22 cellular contexts compared by ENCODE assay signal in genomic region chr1:61284226-61284854, GRCh38.
DNase-seq lines count a peak whose midpoint lies in the region; ATAC-seq and TF ChIP-seq lines count a peak whose summit lies in the region.
"Had no signal": no experiment of that assay in that cellular context is flagged by ENCODE, and none has a peak within 500 bp of the region (broad histone marks: within the 10 kb centered on the region; RNA-seq: fewer than 3 reads in every experiment).

No MANE protein-coding gene starts in this region.

- no peak for TF ChIP-seq RAD21 in Ishikawa (IDR thresholded peaks at IDR 0.05; ENCODE audit: low read depth)

- TF ChIP-seq CTCF in GM20000 (IDR thresholded peaks at IDR 0.05; ENCODE audit: extremely low read depth, missing control alignments) = no peak

- peak; percentile 23 for DNase-seq in stimulated activated CD4-positive, alpha-beta T cell treated with anti-CD3 and anti-CD28 coated beads, Interleukin-15, amount 100 ng/mL, for 24 hours
- DNase-seq in stimulated activated CD4-positive, alpha-beta T cell treated with anti-CD3 and anti-CD28 coated beads, Interleukin-2, amount 100 ng/mL, for 48 hours = no peak
- DNase-seq in iPS DF 19.7 (ENCODE audit: low read depth, low spot score) (peak; percentile 35), NCI-H146 treated with DMSO at 0.1 percent for 48 hours (lab: John Stamatoyannopoulos, UW; ENCODE audit: unreplicated experiment) (no peak), DMS53 (lab: John Stamatoyannopoulos, UW) (no peak), GM20000 (ENCODE audit: low spot score) (no peak)
- DNase-seq: ACHN; activated CD4-positive, alpha-beta T cell treated with anti-CD3 and anti-CD28 coated beads, Interleukin-2, amount 50 U/mL, for 4 hours; activated naive CD4-positive, alpha-beta T cell treated with anti-CD3 and anti-CD28 coated beads for 36 hours; activated T-cell treated with anti-CD3 and anti-CD28 coated beads for 4 hours; central memory CD4-positive, alpha-beta T cell; dorsolateral prefrontal cortex; GF-D8; MV-4-11; NCI-H524 treated with DMSO at 0.1 percent for 48 hours; psoas muscle; SIG-M5; stimulated activated CD4-positive, alpha-beta T cell treated with anti-CD3 and anti-CD28 coated beads, Interleukin-4, amount 100 ng/mL, for 4 hours; T-helper 1 cell had no signal

- TF ChIP-seq EP300 in Ishikawa (IDR thresholded peaks at IDR 0.05; ENCODE audit: borderline replicate concordance) = no peak

- no peak for ATAC-seq in GM18502 (IDR thresholded peaks at IDR 0.05; ENCODE audit: poor library complexity, unreplicated experiment)
- ATAC-seq: left lobe of liver, psoas muscle had no signal

TF ChIP-seq in Ishikawa, 13 proteins besides CTCF, POLR2A, EP300 and RAD21:
- no peak for TF ChIP-seq TAF1 (IDR thresholded peaks at IDR 0.05; ENCODE audit: low read depth)
- TF ChIP-seq NFIC (IDR thresholded peaks at IDR 0.05) = peak; percentile 7; the same call in 1 of the 2 replicates

Comparison
In these comparisons a context has a peak if more than half of its experiments do, and no peak if none do; other contexts are left out.
1. DNase-seq: peak in stimulated activated CD4-positive, alpha-beta T cell treated with anti-CD3 and anti-CD28 coated beads, Interleukin-15, amount 100 ng/mL, for 24 hours (single experiment) and iPS DF 19.7 (single experiment); none in stimulated activated CD4-positive, alpha-beta T cell treated with anti-CD3 and anti-CD28 coated beads, Interleukin-2, amount 100 ng/mL, for 48 hours (0 of 2), NCI-H146 treated with DMSO at 0.1 percent for 48 hours (single experiment), DMS53 (single experiment) and GM20000 (single experiment).